Comparison of ENCODE assay signal across 24 cellular contexts in the genomic region with DNA sequence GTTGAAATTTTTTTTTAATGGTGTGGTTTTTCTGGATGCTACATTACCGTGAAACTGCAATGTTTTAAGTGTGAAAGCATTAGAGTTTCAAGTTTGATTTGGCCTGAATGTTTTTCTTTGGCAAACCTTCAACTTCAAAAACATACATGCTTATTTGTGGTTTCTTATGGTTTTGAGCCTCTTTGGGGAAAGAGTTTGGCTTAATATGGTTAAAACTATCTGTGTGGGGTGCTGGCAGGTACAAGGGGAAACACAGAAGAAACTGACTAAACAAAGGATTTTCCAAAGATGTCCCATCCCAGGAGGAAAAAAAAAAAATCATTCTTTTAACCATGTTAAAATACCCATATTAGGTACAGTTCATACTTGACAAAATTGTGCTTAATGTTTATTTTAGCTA.
"Had no signal": no experiment of that assay in that cellular context is flagged by ENCODE, and none has a peak within 500 bp of the region (broad histone marks: within the 10 kb centered on the region; RNA-seq: fewer than 3 reads in every experiment).

No MANE protein-coding gene starts in this region.

- H3K9me3 ChIP-seq: gastrocnemius medialis, suprapubic skin had no signal

- H3K27me3 ChIP-seq: adrenal gland, esophagus muscularis mucosa, gastrocnemius medialis, ovary, suprapubic skin, transverse colon had no signal

- H3K36me3 ChIP-seq: adrenal gland, esophagus muscularis mucosa, gastrocnemius medialis, left ventricle myocardium inferior, ovary, suprapubic skin, transverse colon had no signal

- H3K27ac ChIP-seq: adrenal gland, esophagus muscularis mucosa, gastrocnemius medialis, left ventricle myocardium inferior, ovary, skin epidermis, suprapubic skin, transverse colon had no signal

- H3K4me1 ChIP-seq: adrenal gland, esophagus muscularis mucosa, gastrocnemius medialis, left ventricle myocardium inferior, suprapubic skin, transverse colon had no signal

- H3K4me3 ChIP-seq: adrenal gland, esophagus muscularis mucosa, gastrocnemius medialis, left ventricle myocardium inferior, lung, ovary, skin epidermis, suprapubic skin, transverse colon had no signal

- ATAC-seq: activated CD4-positive, alpha-beta T cell treated with anti-CD3 and anti-CD28 coated beads for 36 hours; activated T-cell treated with anti-CD3 and anti-CD28 coated beads, Interleukin-2, amount 50 U/mL, for 72 hours; gastrocnemius medialis; natural killer cell; sciatic nerve had no signal

- DNase-seq: activated CD4-positive, alpha-beta T cell treated with anti-CD3 and anti-CD28 coated beads for 36 hours; activated CD4-positive, CD25-positive, alpha-beta regulatory T cell; activated naive CD4-positive, alpha-beta T cell treated with anti-CD3 and anti-CD28 coated beads for 36 hours; activated naive CD8-positive, alpha-beta T cell treated with anti-CD3 and anti-CD28 coated beads for 36 hours; activated T-cell treated with anti-CD3 and anti-CD28 coated beads for 4 hours; activated T-cell treated with anti-CD3 and anti-CD28 coated beads, Interleukin-2, amount 50 U/mL, for 72 hours; adrenal gland; aorta; caudate nucleus; endodermal cell; gastrocnemius medialis; glutamatergic neuron; left ventricle myocardium inferior; mesendoderm; natural killer cell; ovary; stimulated activated CD4-positive, alpha-beta T cell treated with anti-CD3 and anti-CD28 coated beads, Interleukin-1b, Interleukin-23, amount 100 ng/mL, for 48 hours; stimulated activated naive CD4-positive, alpha-beta T cell; transverse colon had no signal
